ENCODE assay signal across 20 cellular contexts in the genomic region with DNA sequence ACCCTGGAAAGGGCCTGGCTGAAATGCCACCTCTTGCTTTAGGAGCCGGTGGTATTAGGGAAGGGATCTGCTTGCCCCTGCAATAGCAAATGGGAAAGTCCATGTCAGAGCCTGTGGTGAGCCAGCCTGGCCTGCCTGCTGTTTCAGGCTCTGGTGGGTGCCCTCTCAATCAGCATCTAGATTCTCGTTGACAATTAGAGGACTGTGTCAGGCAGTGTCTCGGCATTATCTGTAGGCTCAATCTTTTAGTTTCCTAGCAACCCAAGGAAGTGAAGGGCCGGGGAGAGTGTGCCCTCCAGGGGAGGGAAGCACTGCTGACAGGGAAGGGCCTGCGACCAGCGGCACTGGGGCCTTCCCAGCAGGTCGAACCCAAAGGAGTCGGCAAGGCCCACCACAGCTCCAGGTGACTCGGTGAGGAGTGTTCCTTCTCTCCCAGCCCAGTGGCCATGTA. TPM values are rescaled to one million over a fixed set of nuclear protein-coding genes. Genes with fewer than 3 reads are reported as not detected.
DNase-seq lines count a peak whose midpoint lies in the region; ATAC-seq and TF ChIP-seq lines count a peak whose summit lies in the region.
"Had no signal": no experiment of that assay in that cellular context is flagged by ENCODE, and none has a peak within 500 bp of the region (broad histone marks: within the 10 kb centered on the region; RNA-seq: fewer than 3 reads in every experiment).

No MANE protein-coding gene starts in this region.

- no peaks in the 10 kb centered on the region for H3K27me3 Mint-ChIP-seq in activated naive CD4-positive, alpha-beta T cell treated with anti-CD3 and anti-CD28 coated beads, Interleukin-2, amount 10 ng/mL, durations not matched to agents 7 days and 5 days
- no peaks in the 10 kb centered on the region for H3K27me3 Mint-ChIP-seq in activated naive CD4-positive, alpha-beta T cell treated with anti-CD3 and anti-CD28 coated beads for 36 hours (ENCODE audit: low read depth)
- H3K27me3 Mint-ChIP-seq: activated CD8-positive, alpha-beta T cell treated with anti-CD3 and anti-CD28 coated beads for 36 hours; CD4-positive, alpha-beta memory T cell; central memory CD8-positive, alpha-beta T cell had no signal

- no peak overlapping the region for H3K9ac ChIP-seq in mesendoderm (ENCODE audit: low read length)

- H4K8ac ChIP-seq in mesendoderm (ENCODE audit: low read depth, low read length), result no peak overlapping the region

- H4K5ac ChIP-seq in mesendoderm (ENCODE audit: low read length), result no peak overlapping the region

- H3K9me3 ChIP-seq in testis, result no peaks in the 10 kb centered on the region
- H3K9me3 ChIP-seq: upper lobe of left lung had no signal

- H3K27me3 ChIP-seq in mesendoderm (ENCODE audit: insufficient read depth, low read length, poor library complexity) (no peaks in the 10 kb centered on the region), testis (no peaks in the 10 kb centered on the region)
- H3K27me3 ChIP-seq: hepatocyte, upper lobe of left lung had no signal

- peak; percentile 16 for DNase-seq in activated naive CD4-positive, alpha-beta T cell treated with anti-CD3 and anti-CD28 coated beads, Interleukin-2, amount 10 ng/mL, durations not matched to agents 7 days and 5 days
- no peak for DNase-seq in activated naive CD4-positive, alpha-beta T cell treated with anti-CD3 and anti-CD28 coated beads for 36 hours
- DNase-seq in mesendoderm, result peak; percentile 69
- DNase-seq in testis, result peak; percentile 50
- DNase-seq in NK-92 treated with Interleukin-12 subunit alpha and Interleukin-12 subunit beta, amount 100 ng/mL, for 24 hours (lab: John Stamatoyannopoulos, UW), result no peak
- DNase-seq in NCI-H345 (lab: John Stamatoyannopoulos, UW), result no peak
- DNase-seq: activated CD8-positive, alpha-beta T cell treated with anti-CD3 and anti-CD28 coated beads for 36 hours; CD4-positive, alpha-beta memory T cell; DND-41; Karpas-422; mesenchymal stem cell; NCI-H1105 treated with DMSO at 0.1 percent for 48 hours; stimulated activated naive CD8-positive, alpha-beta T cell treated with anti-CD3 and anti-CD28 coated beads, Interleukin-15, Interleukin-2, amounts not matched to agents 100 U/mL and 50 U/mL, for 24 hours had no signal

- H3K4me1 ChIP-seq in mesendoderm (ENCODE audit: control insufficient read depth, low read depth, low read length) (no peaks in the 10 kb centered on the region), testis (peaks cover 21% of the 10 kb centered on the region)
- H3K4me1 ChIP-seq: upper lobe of left lung had no signal

- CTCF ChIA-PET in activated naive CD4-positive, alpha-beta T cell treated with anti-CD3 and anti-CD28 coated beads, Interleukin-2, amount 10 ng/mL, durations not matched to agents 7 days and 5 days (lab: Charles Lee), result no interaction called here
- CTCF ChIA-PET in activated naive CD4-positive, alpha-beta T cell treated with anti-CD3 and anti-CD28 coated beads for 36 hours (lab: Charles Lee), result no interaction called here

- peaks cover 3% of the 10 kb centered on the region for H3K79me1 ChIP-seq in mesendoderm (ENCODE audit: low read length)

- H3K4me3 ChIP-seq in mesendoderm (ENCODE audit: low read length), result no peak overlapping the region
- H3K4me3 ChIP-seq in testis, result no peak overlapping the region
- H3K4me3 ChIP-seq: hepatocyte, upper lobe of left lung had no signal

- no peak overlapping the region for H2BK5ac ChIP-seq in mesendoderm (ENCODE audit: low read length)

- no peak overlapping the region for H3K4ac ChIP-seq in mesendoderm (ENCODE audit: low read depth, low read length)

- no peaks in the 10 kb centered on the region for H3K79me2 ChIP-seq in mesendoderm (ENCODE audit: control insufficient read depth, insufficient read depth, low read length)
- H3K79me2 ChIP-seq: hepatocyte had no signal

- no peak overlapping the region for H3K56ac ChIP-seq in mesendoderm (ENCODE audit: low read length)

- H2BK120ac ChIP-seq in mesendoderm (ENCODE audit: low read depth, low read length), result no peak overlapping the region

- ATAC-seq in SK-N-SH treated with all-trans-retinoic acid at 6 μM for 48 hours, result peak; percentile 50; the same call in 2 of the 3 replicates
- no peak for ATAC-seq in HG03039 (IDR thresholded peaks at IDR 0.05; ENCODE audit: unreplicated experiment)
- ATAC-seq: activated CD8-positive, alpha-beta T cell treated with anti-CD3 and anti-CD28 coated beads for 36 hours; right cardiac atrium; stimulated activated naive CD8-positive, alpha-beta T cell treated with anti-CD3 and anti-CD28 coated beads, Interleukin-15, Interleukin-2, amounts not matched to agents 100 U/mL and 50 U/mL, for 24 hours had no signal

- H3K36me3 ChIP-seq in mesendoderm (ENCODE audit: control insufficient read depth, insufficient read depth, low read length), result peaks cover 48% of the 10 kb centered on the region
- H3K36me3 ChIP-seq in testis (ENCODE audit: low read depth, missing control alignments), result no peaks in the 10 kb centered on the region

- no peaks in the 10 kb centered on the region for H3K4me1 Mint-ChIP-seq in activated naive CD4-positive, alpha-beta T cell treated with anti-CD3 and anti-CD28 coated beads, Interleukin-2, amount 10 ng/mL, durations not matched to agents 7 days and 5 days
- no peaks in the 10 kb centered on the region for H3K4me1 Mint-ChIP-seq in activated naive CD4-positive, alpha-beta T cell treated with anti-CD3 and anti-CD28 coated beads for 36 hours (ENCODE audit: low read depth)
- H3K4me1 Mint-ChIP-seq: central memory CD8-positive, alpha-beta T cell had no signal

- peaks cover 65% of the 10 kb centered on the region for H3K36me3 Mint-ChIP-seq in activated naive CD4-positive, alpha-beta T cell treated with anti-CD3 and anti-CD28 coated beads, Interleukin-2, amount 10 ng/mL, durations not matched to agents 7 days and 5 days
- H3K36me3 Mint-ChIP-seq in activated naive CD4-positive, alpha-beta T cell treated with anti-CD3 and anti-CD28 coated beads for 36 hours (ENCODE audit: low read depth), result peaks cover 56% of the 10 kb centered on the region

- H3K9me3 Mint-ChIP-seq in activated naive CD4-positive, alpha-beta T cell treated with anti-CD3 and anti-CD28 coated beads, Interleukin-2, amount 10 ng/mL, durations not matched to agents 7 days and 5 days, result no peaks in the 10 kb centered on the region
- no peaks in the 10 kb centered on the region for H3K9me3 Mint-ChIP-seq in activated naive CD4-positive, alpha-beta T cell treated with anti-CD3 and anti-CD28 coated beads for 36 hours
- H3K9me3 Mint-ChIP-seq: activated CD8-positive, alpha-beta T cell treated with anti-CD3 and anti-CD28 coated beads for 36 hours; CD4-positive, alpha-beta memory T cell; central memory CD8-positive, alpha-beta T cell; neural crest cell had no signal

- TF ChIP-seq POLR2A in testis (IDR thresholded peaks at IDR 0.05), result no peak

- no peak overlapping the region for H2BK15ac ChIP-seq in mesendoderm (replicated peaks; ENCODE audit: low read depth)

- intact Hi-C loops in activated naive CD4-positive, alpha-beta T cell treated with anti-CD3 and anti-CD28 coated beads for 36 hours (cut with micrococcal nuclease), result no loop called here
- intact Hi-C loops in testis (cut with DNase I; ENCODE audit: low total_unique reads), result no loop called here

- H3K4me2 ChIP-seq in mesendoderm (ENCODE audit: low read length), result no peak overlapping the region
- H3K4me2 ChIP-seq: hepatocyte had no signal

- H3K18ac ChIP-seq in mesendoderm (ENCODE audit: low read length), result no peak overlapping the region

- WGBS in mesendoderm (ENCODE audit: extremely low coverage, insufficient coverage, low lambda C conversion rate), result no CpG with 5 or more reads among the region's 9 CpGs
- 60 to 69% methylated on average over 9 of the region's 9 CpGs for WGBS in testis, 2 donors

- H3K27ac ChIP-seq in mesendoderm (ENCODE audit: low read depth, low read length), result no peak overlapping the region
- no peak overlapping the region for H3K27ac ChIP-seq in testis
- H3K27ac ChIP-seq: hepatocyte, upper lobe of left lung had no signal

- H3K23ac ChIP-seq in mesendoderm (ENCODE audit: low read length), result no peak overlapping the region

- no peak overlapping the region for H3K27ac Mint-ChIP-seq in activated naive CD4-positive, alpha-beta T cell treated with anti-CD3 and anti-CD28 coated beads, Interleukin-2, amount 10 ng/mL, durations not matched to agents 7 days and 5 days
- H3K27ac Mint-ChIP-seq in activated naive CD4-positive, alpha-beta T cell treated with anti-CD3 and anti-CD28 coated beads for 36 hours, result no peak overlapping the region
- H3K27ac Mint-ChIP-seq: activated CD8-positive, alpha-beta T cell treated with anti-CD3 and anti-CD28 coated beads for 36 hours had no signal

- no peak overlapping the region for H2AK5ac ChIP-seq in mesendoderm (ENCODE audit: low read length)

- no peak for TF ChIP-seq CTCF in testis (IDR thresholded peaks at IDR 0.05)

- H3K4me3 Mint-ChIP-seq in activated naive CD4-positive, alpha-beta T cell treated with anti-CD3 and anti-CD28 coated beads, Interleukin-2, amount 10 ng/mL, durations not matched to agents 7 days and 5 days, result no peak overlapping the region
- H3K4me3 Mint-ChIP-seq in activated naive CD4-positive, alpha-beta T cell treated with anti-CD3 and anti-CD28 coated beads for 36 hours, result no peak overlapping the region
- H3K4me3 Mint-ChIP-seq: activated CD8-positive, alpha-beta T cell treated with anti-CD3 and anti-CD28 coated beads for 36 hours; CD4-positive, alpha-beta memory T cell; central memory CD8-positive, alpha-beta T cell; neural crest cell had no signal

TF ChIP-seq in SK-N-SH treated with all-trans-retinoic acid at 6 μM for 48 hours, 23 proteins besides CTCF, POLR2A, EP300 and RAD21 (continues in another document):
- TF ChIP-seq, protein P1, sequence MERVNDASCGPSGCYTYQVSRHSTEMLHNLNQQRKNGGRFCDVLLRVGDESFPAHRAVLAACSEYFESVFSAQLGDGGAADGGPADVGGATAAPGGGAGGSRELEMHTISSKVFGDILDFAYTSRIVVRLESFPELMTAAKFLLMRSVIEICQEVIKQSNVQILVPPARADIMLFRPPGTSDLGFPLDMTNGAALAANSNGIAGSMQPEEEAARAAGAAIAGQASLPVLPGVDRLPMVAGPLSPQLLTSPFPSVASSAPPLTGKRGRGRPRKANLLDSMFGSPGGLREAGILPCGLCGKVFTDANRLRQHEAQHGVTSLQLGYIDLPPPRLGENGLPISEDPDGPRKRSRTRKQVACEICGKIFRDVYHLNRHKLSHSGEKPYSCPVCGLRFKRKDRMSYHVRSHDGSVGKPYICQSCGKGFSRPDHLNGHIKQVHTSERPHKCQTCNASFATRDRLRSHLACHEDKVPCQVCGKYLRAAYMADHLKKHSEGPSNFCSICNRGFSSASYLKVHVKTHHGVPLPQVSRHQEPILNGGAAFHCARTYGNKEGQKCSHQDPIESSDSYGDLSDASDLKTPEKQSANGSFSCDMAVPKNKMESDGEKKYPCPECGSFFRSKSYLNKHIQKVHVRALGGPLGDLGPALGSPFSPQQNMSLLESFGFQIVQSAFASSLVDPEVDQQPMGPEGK (CRISPR knock-in tag; IDR thresholded peaks at IDR 0.05; ENCODE audit: borderline replicate concordance), result no peak

RNA-seq across cellular contexts. Expression of gene TLE3, which starts 42.1 kb away (rescaled TPM):
- total RNA-seq in activated naive CD4-positive, alpha-beta T cell treated with anti-CD3 and anti-CD28 coated beads for 36 hours, result 100 to 1,000 TPM; 105 to 109 TPM
- polyA plus RNA-seq in mesendoderm (2013, experiment 1 of 2), result 56.3 TPM
- polyA plus RNA-seq in mesendoderm (2013, experiment 2 of 2), result 55.9 TPM
- 100 to 1,000 TPM in 1 of 2 donors, 10 to 100 TPM in 1; 99.5 to 139 TPM for total RNA-seq in testis
- 60.5 TPM for polyA plus RNA-seq in testis (ENCODE audit: insufficient read depth, low read depth, low replicate concordance)

Comparison
In these comparisons a context has a peak if more than half of its experiments do, and no peak if none do; other contexts are left out.
1. DNase-seq: peak in activated naive CD4-positive, alpha-beta T cell treated with anti-CD3 and anti-CD28 coated beads, Interleukin-2, amount 10 ng/mL, durations not matched to agents 7 days and 5 days (single experiment), mesendoderm (single experiment) and testis (single experiment); none in activated naive CD4-positive, alpha-beta T cell treated with anti-CD3 and anti-CD28 coated beads for 36 hours (single experiment), NK-92 treated with Interleukin-12 subunit alpha and Interleukin-12 subunit beta, amount 100 ng/mL, for 24 hours (single experiment) and NCI-H345 (single experiment).